8 cellular contexts compared by ENCODE assay signal in the genomic region with DNA sequence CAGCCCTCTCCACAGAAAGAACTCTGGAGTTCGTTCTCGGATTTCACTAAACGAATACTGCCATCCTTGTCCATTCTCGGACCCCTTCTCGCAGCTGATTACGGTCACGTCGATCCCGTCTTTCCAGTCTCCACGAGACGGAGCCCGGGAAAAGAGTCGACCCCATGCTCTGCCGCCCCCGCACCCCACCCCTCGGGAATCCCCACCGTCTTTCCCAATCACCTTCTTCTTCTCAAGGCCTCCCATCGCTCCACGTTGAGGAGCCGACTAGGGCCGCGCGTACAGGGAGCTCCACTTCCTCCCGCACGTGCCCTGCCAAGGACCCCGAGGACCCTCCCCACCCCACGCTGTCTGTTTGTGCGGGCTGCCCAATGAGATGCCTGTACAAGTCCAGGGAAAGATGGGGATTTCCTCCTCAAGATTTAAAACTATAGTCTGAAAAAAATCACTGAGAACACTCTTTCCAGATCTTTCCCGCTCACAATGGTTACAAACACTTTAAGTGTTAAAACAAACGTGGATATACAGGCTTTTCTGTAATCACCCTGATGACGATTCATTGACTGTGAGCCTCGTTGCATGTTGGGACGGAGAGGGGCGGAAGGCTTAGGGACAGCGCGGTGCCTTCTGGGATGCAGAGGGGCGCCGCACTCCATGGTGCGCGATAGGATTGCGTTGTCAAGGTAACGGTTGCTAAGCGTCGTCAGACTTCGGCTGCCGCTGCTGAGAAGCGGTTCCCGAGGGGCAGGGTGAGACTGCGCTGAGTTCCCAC. TPM values are rescaled to one million over a fixed set of nuclear protein-coding genes. Genes with fewer than 3 reads are reported as not detected.
DNase-seq lines count a peak whose midpoint lies in the region; ATAC-seq and TF ChIP-seq lines count a peak whose summit lies in the region.

A gene (minus strand): TSS at position 323 of the 772 bp plus-strand sequence. CDS start 77 bp downstream, at position 246.

- peak within 1 kb of the TSS; percentile 75 for H3K27ac ChIP-seq in RWPE1
- H3K27ac ChIP-seq in naive thymus-derived CD4-positive, alpha-beta T cell (ENCODE audit: low read depth, low read length): peak within 1 kb of the TSS; percentile 85

- H3K36me3 Mint-ChIP-seq in activated T-helper 17 cell treated with anti-CD3 and anti-CD28 coated beads, Interleukin-2, amount 50 U/mL, for 72 hours (ENCODE audit: low read depth): peaks cover 36% of the 10 kb centered on the region
- peaks cover 0 to 15% (median 6%) of the 10 kb centered on the region in 5 donors for H3K36me3 Mint-ChIP-seq in naive thymus-derived CD4-positive, alpha-beta T cell
- H3K36me3 Mint-ChIP-seq in stimulated activated naive B cell treated with anti-CD40 and anti-IgM and Interleukin-4, amounts not matched to agents 10 μg/mL and 1 μg/mL and 100 μg/mL, for 72 hours: peaks cover 19 to 30% of the 10 kb centered on the region in 2 donors

- H3K4me1 Mint-ChIP-seq in activated T-helper 17 cell treated with anti-CD3 and anti-CD28 coated beads, Interleukin-2, amount 50 U/mL, for 72 hours: no peaks in the 10 kb centered on the region
- H3K4me1 Mint-ChIP-seq in naive thymus-derived CD4-positive, alpha-beta T cell: peaks cover 0 to 12% (median 0%) of the 10 kb centered on the region in 7 donors
- peaks cover 0 to 4% of the 10 kb centered on the region in 2 donors for H3K4me1 Mint-ChIP-seq in stimulated activated naive B cell treated with anti-CD40 and anti-IgM and Interleukin-4, amounts not matched to agents 10 μg/mL and 1 μg/mL and 100 μg/mL, for 72 hours

- CTCF ChIA-PET in RWPE1 (lab: Yijun Ruan, JAX): interaction anchor here (1.1 kb wide), 1 partner anchor 43 kb away, joined by 3 read pairs; no protein-coding TSS in a partner anchor
- CTCF ChIA-PET in naive thymus-derived CD4-positive, alpha-beta T cell (lab: Charles Lee): interaction anchor here (0.6 to 1.6 kb wide), 2 partner anchors 42 to 120 kb away, joined by 3 read pairs; no protein-coding TSS in a partner anchor

- no peak within 1 kb of the TSS for H3K4me3 Mint-ChIP-seq in activated T-helper 17 cell treated with anti-CD3 and anti-CD28 coated beads, Interleukin-2, amount 50 U/mL, for 72 hours
- no peak within 1 kb of the TSS for H3K4me3 Mint-ChIP-seq in naive thymus-derived CD4-positive, alpha-beta T cell
- no peak within 1 kb of the TSS for H3K4me3 Mint-ChIP-seq in stimulated activated naive B cell treated with anti-CD40 and anti-IgM and Interleukin-4, amounts not matched to agents 10 μg/mL and 1 μg/mL and 100 μg/mL, for 72 hours

- H3K27me3 Mint-ChIP-seq in activated T-helper 17 cell treated with anti-CD3 and anti-CD28 coated beads, Interleukin-2, amount 50 U/mL, for 72 hours: no peaks in the 10 kb centered on the region
- H3K27me3 Mint-ChIP-seq in naive thymus-derived CD4-positive, alpha-beta T cell: peaks cover 0 to 23% (median 0%) of the 10 kb centered on the region in 5 donors
- peaks cover 4 to 6% of the 10 kb centered on the region in 2 donors for H3K27me3 Mint-ChIP-seq in stimulated activated naive B cell treated with anti-CD40 and anti-IgM and Interleukin-4, amounts not matched to agents 10 μg/mL and 1 μg/mL and 100 μg/mL, for 72 hours

- no peaks in the 10 kb centered on the region for H3K9me3 ChIP-seq in naive thymus-derived CD4-positive, alpha-beta T cell (ENCODE audit: control insufficient read depth in 2 of 3, low read length in 3 of 3)

- no peaks in the 10 kb centered on the region for H3K27me3 ChIP-seq in naive thymus-derived CD4-positive, alpha-beta T cell (ENCODE audit: control insufficient read depth in 2 of 2, insufficient read depth in 2 of 2, low read length in 2 of 2)

- H3K4me3 ChIP-seq in fibroblast of mammary gland (ENCODE audit: control insufficient read depth, low read depth, low read length): peak within 1 kb of the TSS; percentile 99
- H3K4me3 ChIP-seq in naive thymus-derived CD4-positive, alpha-beta T cell (ENCODE audit: low read length): peak within 1 kb of the TSS; percentile 85

- no peak for TF ChIP-seq CTCF in RWPE1 (conservative IDR thresholded peaks at IDR 0.05; ENCODE audit: low read depth)
- no peak for TF ChIP-seq CTCF in fibroblast of mammary gland (conservative IDR thresholded peaks at IDR 0.05; ENCODE audit: control insufficient read depth, insufficient read depth, low read depth, low read length)

- DNase-seq in EL (peak; percentile 99), H4 (ENCODE audit: low spot score) (peak; percentile 97), LoVo (ENCODE audit: low spot score) (peak; percentile 99), RWPE1 (ENCODE audit: low spot score) (peak; percentile 94), fibroblast of mammary gland (ENCODE audit: low read depth) (peak; percentile 99)
- DNase-seq in naive thymus-derived CD4-positive, alpha-beta T cell: peak; percentile 80 to 98 (median 96)
- peak; percentile 94 for DNase-seq in stimulated activated naive B cell treated with anti-CD40 and anti-IgM and Interleukin-4, amounts not matched to agents 10 μg/mL and 1 μg/mL and 100 μg/mL, for 72 hours

- POLR2A ChIA-PET in RWPE1 (lab: Yijun Ruan, JAX; ENCODE audit: low non-redundant PET): no interaction called here
- POLR2A ChIA-PET in naive thymus-derived CD4-positive, alpha-beta T cell (lab: Charles Lee): interaction anchor here (0.8 to 2.2 kb wide), 5 partner anchors 11 to 349 kb away, joined by 3 to 8 read pairs (median 4); a partner anchor contains a TSS

- intact Hi-C loops in naive thymus-derived CD4-positive, alpha-beta T cell (cut with micrococcal nuclease): loop anchor here (1.0 to 5.0 kb wide), 25 partner anchors 15 to 1849 kb away; a partner anchor contains a TSS

- peaks cover 8 to 12% of the 10 kb centered on the region in 2 donors for H3K4me1 ChIP-seq in naive thymus-derived CD4-positive, alpha-beta T cell (ENCODE audit: control insufficient read depth in 2 of 2, insufficient read depth in 2 of 2, low read length in 2 of 2)

- peak; percentile 100 for ATAC-seq in activated T-helper 17 cell treated with anti-CD3 and anti-CD28 coated beads, Interleukin-2, amount 50 U/mL, for 72 hours (replicated peaks)
- ATAC-seq in naive thymus-derived CD4-positive, alpha-beta T cell: peak; percentile 99
- ATAC-seq in stimulated activated naive B cell treated with anti-CD40 and anti-IgM and Interleukin-4, amounts not matched to agents 10 μg/mL and 1 μg/mL and 100 μg/mL, for 72 hours (replicated peaks): peak; percentile 100

- no peak within 1 kb of the TSS for H3K27ac Mint-ChIP-seq in activated T-helper 17 cell treated with anti-CD3 and anti-CD28 coated beads, Interleukin-2, amount 50 U/mL, for 72 hours
- H3K27ac Mint-ChIP-seq in naive thymus-derived CD4-positive, alpha-beta T cell: no peak within 1 kb of the TSS
- H3K27ac Mint-ChIP-seq in stimulated activated naive B cell treated with anti-CD40 and anti-IgM and Interleukin-4, amounts not matched to agents 10 μg/mL and 1 μg/mL and 100 μg/mL, for 72 hours: no peak within 1 kb of the TSS

- no peaks in the 10 kb centered on the region for H3K9me3 Mint-ChIP-seq in activated T-helper 17 cell treated with anti-CD3 and anti-CD28 coated beads, Interleukin-2, amount 50 U/mL, for 72 hours
- no peaks in the 10 kb centered on the region for H3K9me3 Mint-ChIP-seq in naive thymus-derived CD4-positive, alpha-beta T cell
- no peaks in the 10 kb centered on the region for H3K9me3 Mint-ChIP-seq in stimulated activated naive B cell treated with anti-CD40 and anti-IgM and Interleukin-4, amounts not matched to agents 10 μg/mL and 1 μg/mL and 100 μg/mL, for 72 hours

- H3K36me3 ChIP-seq in naive thymus-derived CD4-positive, alpha-beta T cell (ENCODE audit: control insufficient read depth in 2 of 3, insufficient read depth in 3 of 3, low read length in 3 of 3): peaks cover 4 to 27% (median 12%) of the 10 kb centered on the region in 3 experiments

RNA-seq across cellular contexts. Expression of the gene that starts here (rescaled TPM):
- total RNA-seq in H4 (2014; rRNA removed; shearing (Covaris generic)): 59.5 and 74.2 TPM in 2 replicates
- total RNA-seq in activated T-helper 17 cell treated with anti-CD3 and anti-CD28 coated beads, Interleukin-2, amount 50 U/mL, for 72 hours: 100 to 1,000 TPM in 1 of 2 donors, 10 to 100 TPM in 1; 63.6 to 124 TPM
- total RNA-seq in naive thymus-derived CD4-positive, alpha-beta T cell: 10 to 100 TPM; 40.6 to 84.2 (median 56.3) TPM
- 10 to 100 TPM; 34.6 to 62.3 TPM for polyA plus RNA-seq in naive thymus-derived CD4-positive, alpha-beta T cell

Comparison
In these comparisons a context has a peak if more than half of its experiments do, and no peak if none do; other contexts are left out.
1. Peak in every context shown above with its lines: DNase-seq, ATAC-seq, H3K4me3 ChIP-seq and H3K27ac ChIP-seq.